In the genomic region with DNA sequence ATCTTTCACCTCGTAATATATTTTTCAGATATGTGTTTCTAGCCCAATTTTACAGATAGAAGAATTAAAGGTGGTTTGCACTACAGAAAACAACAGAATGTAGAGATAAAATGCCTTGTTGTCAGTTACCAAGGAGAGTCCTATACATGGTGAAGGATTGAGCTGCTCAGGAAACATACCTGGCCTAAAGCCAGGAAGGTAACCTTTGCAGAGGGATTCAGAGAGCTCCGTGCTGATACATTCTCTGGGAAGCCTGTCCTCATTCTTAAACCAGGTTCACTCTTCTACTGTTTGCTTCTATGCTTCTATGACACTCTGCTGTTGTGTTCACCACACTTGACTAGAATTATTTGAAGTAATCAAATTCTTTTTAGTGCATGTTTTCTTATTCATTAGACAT, we compare ENCODE assay signal across 27 cellular contexts.
"Had no signal": no experiment of that assay in that cellular context is flagged by ENCODE, and none has a peak within 500 bp of the region (broad histone marks: within the 10 kb centered on the region; RNA-seq: fewer than 3 reads in every experiment).

No MANE protein-coding gene starts in this region.

- FAIRE-seq: endothelial cell of umbilical vein had no signal

- H3K9me3 ChIP-seq: body of pancreas, right atrium auricular region, suprapubic skin, tibial artery, upper lobe of right lung had no signal

- H3K36me3 ChIP-seq: cardiac muscle cell, heart left ventricle, right atrium auricular region, suprapubic skin, tibial artery, upper lobe of right lung had no signal

- H3K4me3 Mint-ChIP-seq: activated naive CD8-positive, alpha-beta T cell; memory B cell; naive thymus-derived CD4-positive, alpha-beta T cell; neural crest cell; stimulated activated naive B cell treated with anti-CD40 and anti-IgM and Interleukin-4, amounts not matched to agents 10 μg/mL and 1 μg/mL and 100 μg/mL, for 72 hours had no signal

- H3K27me3 ChIP-seq: body of pancreas, cardiac muscle cell, foreskin keratinocyte, heart left ventricle, right atrium auricular region, suprapubic skin, tibial artery, upper lobe of right lung had no signal

- H3K27ac Mint-ChIP-seq: activated naive CD8-positive, alpha-beta T cell; memory B cell; naive thymus-derived CD4-positive, alpha-beta T cell; stimulated activated naive B cell treated with anti-CD40 and anti-IgM and Interleukin-4, amounts not matched to agents 10 μg/mL and 1 μg/mL and 100 μg/mL, for 72 hours had no signal

- ATAC-seq: body of pancreas; esophagus mucosa; foreskin keratinocyte; heart left ventricle; naive thymus-derived CD4-positive, alpha-beta T cell; stimulated activated naive B cell treated with anti-CD40 and anti-IgM and Interleukin-4, amounts not matched to agents 10 μg/mL and 1 μg/mL and 100 μg/mL, for 72 hours; upper lobe of right lung had no signal

- H3K9me3 Mint-ChIP-seq: neural crest cell had no signal

- H3K27me3 Mint-ChIP-seq: activated naive CD8-positive, alpha-beta T cell; memory B cell; stimulated activated naive B cell treated with anti-CD40 and anti-IgM and Interleukin-4, amounts not matched to agents 10 μg/mL and 1 μg/mL and 100 μg/mL, for 72 hours had no signal

- H3K4me1 ChIP-seq: body of pancreas, foreskin keratinocyte, heart left ventricle, right atrium auricular region, suprapubic skin, tibial artery, upper lobe of right lung had no signal

- H3K4me2 ChIP-seq: smooth muscle cell had no signal

- DNase-seq: activated CD4-positive, alpha-beta T cell treated with anti-CD3 and anti-CD28 coated beads for 4 hours; activated CD4-positive, alpha-beta T cell treated with anti-CD3 and anti-CD28 coated beads, Interleukin-2, amount 50 U/mL, for 48 hours; activated CD8-positive, alpha-beta memory T cell treated with anti-CD3 and anti-CD28 coated beads for 24 hours; activated effector memory CD4-positive, alpha-beta T cell treated with Interleukin-2 at 50 U/mL for 16 hours; activated naive CD4-positive, alpha-beta T cell treated with Interleukin-2 at 50 U/mL for 16 hours; anterior cingulate cortex; foreskin keratinocyte; heart left ventricle; hypothalamus; midbrain; naive thymus-derived CD4-positive, alpha-beta T cell; occipital lobe; stimulated activated CD4-positive, alpha-beta T cell treated with anti-CD3 and anti-CD28 coated beads, Interleukin-1b, Interleukin-23, amount 100 ng/mL, for 48 hours; stimulated activated CD4-positive, alpha-beta T cell treated with anti-CD3 and anti-CD28 coated beads, Interleukin-4, amount 100 ng/mL, for 4 hours; stimulated activated naive B cell treated with anti-CD40 and anti-IgM and Interleukin-4, amounts not matched to agents 10 μg/mL and 1 μg/mL and 100 μg/mL, for 72 hours; tibial artery; upper lobe of right lung had no signal

- H3K36me3 Mint-ChIP-seq: activated naive CD8-positive, alpha-beta T cell; memory B cell; naive thymus-derived CD4-positive, alpha-beta T cell; stimulated activated naive B cell treated with anti-CD40 and anti-IgM and Interleukin-4, amounts not matched to agents 10 μg/mL and 1 μg/mL and 100 μg/mL, for 72 hours had no signal

- H3K4me1 Mint-ChIP-seq: memory B cell; naive thymus-derived CD4-positive, alpha-beta T cell; stimulated activated naive B cell treated with anti-CD40 and anti-IgM and Interleukin-4, amounts not matched to agents 10 μg/mL and 1 μg/mL and 100 μg/mL, for 72 hours had no signal

- H3K4me3 ChIP-seq: body of pancreas, cardiac muscle cell, heart left ventricle, right atrium auricular region, smooth muscle cell, suprapubic skin, tibial artery, upper lobe of right lung had no signal

- H3K27ac ChIP-seq: body of pancreas, cardiac muscle cell, foreskin keratinocyte, heart left ventricle, right atrium auricular region, suprapubic skin, tibial artery, upper lobe of right lung had no signal
